ENCODE assay signal across 1 cellular context in the genomic region with DNA sequence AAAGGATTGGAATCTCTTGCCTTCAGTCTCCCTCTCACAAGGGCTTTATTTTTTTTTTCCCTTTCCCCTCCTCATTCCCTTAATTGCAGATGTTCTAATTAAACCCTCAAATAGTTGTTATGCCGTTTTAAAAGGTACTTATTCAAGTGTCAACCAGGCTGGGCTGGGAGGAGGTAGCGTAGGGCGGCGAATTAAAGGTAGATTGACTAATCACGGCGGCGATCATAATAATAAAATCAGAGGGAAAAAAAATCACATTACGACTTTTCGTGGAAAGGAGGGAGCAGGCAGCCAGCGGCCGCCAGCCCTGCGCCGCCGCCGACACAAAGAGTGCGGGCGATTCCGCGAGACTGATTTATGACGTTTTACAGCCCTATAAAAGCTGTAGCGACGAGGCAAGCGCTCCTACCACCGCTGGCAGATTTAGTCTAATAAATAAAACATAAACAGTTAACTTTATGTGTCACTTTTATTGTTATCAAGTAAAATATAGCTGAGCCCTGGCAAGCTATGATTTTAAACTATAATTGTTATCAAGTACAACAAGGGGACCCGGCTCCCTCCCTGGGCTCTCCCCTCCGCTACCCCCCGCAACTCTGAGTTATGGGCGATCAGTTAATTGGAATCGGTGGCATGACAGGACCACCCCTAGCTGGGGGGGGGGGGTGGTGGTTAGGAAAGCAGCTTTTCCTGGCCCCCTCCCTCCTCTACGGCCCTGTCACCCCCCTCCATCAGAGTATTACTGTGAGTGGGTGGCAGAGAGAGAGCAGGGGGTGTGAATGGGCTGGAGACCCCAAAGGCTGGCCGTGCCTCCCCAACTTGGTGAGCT.
TF ChIP-seq lines count a peak whose summit lies in the region.

No MANE protein-coding gene starts in this region.

TF ChIP-seq in K562, 482 proteins besides CTCF, POLR2A, EP300 and RAD21:
- no peak for TF ChIP-seq ZEB2 (IDR thresholded peaks at IDR 0.05)
- TF ChIP-seq, protein P1, sequence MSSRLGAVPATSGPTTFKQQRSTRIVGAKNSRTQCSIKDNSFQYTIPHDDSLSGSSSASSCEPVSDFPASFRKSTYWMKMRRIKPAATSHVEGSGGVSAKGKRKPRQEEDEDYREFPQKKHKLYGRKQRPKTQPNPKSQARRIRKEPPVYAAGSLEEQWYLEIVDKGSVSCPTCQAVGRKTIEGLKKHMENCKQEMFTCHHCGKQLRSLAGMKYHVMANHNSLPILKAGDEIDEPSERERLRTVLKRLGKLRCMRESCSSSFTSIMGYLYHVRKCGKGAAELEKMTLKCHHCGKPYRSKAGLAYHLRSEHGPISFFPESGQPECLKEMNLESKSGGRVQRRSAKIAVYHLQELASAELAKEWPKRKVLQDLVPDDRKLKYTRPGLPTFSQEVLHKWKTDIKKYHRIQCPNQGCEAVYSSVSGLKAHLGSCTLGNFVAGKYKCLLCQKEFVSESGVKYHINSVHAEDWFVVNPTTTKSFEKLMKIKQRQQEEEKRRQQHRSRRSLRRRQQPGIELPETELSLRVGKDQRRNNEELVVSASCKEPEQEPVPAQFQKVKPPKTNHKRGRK (tag; IDR thresholded peaks at IDR 0.05), result no peak
- TF ChIP-seq ESRRB (CRISPR knock-in tag; IDR thresholded peaks at IDR 0.05; ENCODE audit: borderline replicate concordance), result no peak
- no peak for TF ChIP-seq ZNF274 (IDR thresholded peaks at IDR 0.05; ENCODE audit: borderline replicate concordance, low read depth, low read length)
- TF ChIP-seq HDGF (IDR thresholded peaks at IDR 0.05), result no peak
- TF ChIP-seq, protein P2, sequence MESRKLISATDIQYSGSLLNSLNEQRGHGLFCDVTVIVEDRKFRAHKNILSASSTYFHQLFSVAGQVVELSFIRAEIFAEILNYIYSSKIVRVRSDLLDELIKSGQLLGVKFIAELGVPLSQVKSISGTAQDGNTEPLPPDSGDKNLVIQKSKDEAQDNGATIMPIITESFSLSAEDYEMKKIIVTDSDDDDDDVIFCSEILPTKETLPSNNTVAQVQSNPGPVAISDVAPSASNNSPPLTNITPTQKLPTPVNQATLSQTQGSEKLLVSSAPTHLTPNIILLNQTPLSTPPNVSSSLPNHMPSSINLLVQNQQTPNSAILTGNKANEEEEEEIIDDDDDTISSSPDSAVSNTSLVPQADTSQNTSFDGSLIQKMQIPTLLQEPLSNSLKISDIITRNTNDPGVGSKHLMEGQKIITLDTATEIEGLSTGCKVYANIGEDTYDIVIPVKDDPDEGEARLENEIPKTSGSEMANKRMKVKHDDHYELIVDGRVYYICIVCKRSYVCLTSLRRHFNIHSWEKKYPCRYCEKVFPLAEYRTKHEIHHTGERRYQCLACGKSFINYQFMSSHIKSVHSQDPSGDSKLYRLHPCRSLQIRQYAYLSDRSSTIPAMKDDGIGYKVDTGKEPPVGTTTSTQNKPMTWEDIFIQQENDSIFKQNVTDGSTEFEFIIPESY (CRISPR knock-in tag; IDR thresholded peaks at IDR 0.05), result 0 out of 2 replicates have a peak, but pooled peaks have one; percentile 25
- TF ChIP-seq ESRRA (IDR thresholded peaks at IDR 0.05; ENCODE audit: borderline replicate concordance, low read depth), result no peak
- peak in 1 of 2 experiments; percentile 27; a peak in 1 of 4 replicates for TF ChIP-seq NRF1 (conservative IDR thresholded peaks at IDR 0.05 in 1 of 2, IDR thresholded peaks at IDR 0.05 in 1 of 2)
- TF ChIP-seq, protein P3, sequence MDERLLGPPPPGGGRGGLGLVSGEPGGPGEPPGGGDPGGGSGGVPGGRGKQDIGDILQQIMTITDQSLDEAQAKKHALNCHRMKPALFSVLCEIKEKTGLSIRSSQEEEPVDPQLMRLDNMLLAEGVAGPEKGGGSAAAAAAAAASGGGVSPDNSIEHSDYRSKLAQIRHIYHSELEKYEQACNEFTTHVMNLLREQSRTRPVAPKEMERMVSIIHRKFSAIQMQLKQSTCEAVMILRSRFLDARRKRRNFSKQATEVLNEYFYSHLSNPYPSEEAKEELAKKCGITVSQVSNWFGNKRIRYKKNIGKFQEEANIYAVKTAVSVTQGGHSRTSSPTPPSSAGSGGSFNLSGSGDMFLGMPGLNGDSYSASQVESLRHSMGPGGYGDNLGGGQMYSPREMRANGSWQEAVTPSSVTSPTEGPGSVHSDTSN (CRISPR knock-in tag; IDR thresholded peaks at IDR 0.05; ENCODE audit: low read depth), result no peak
- TF ChIP-seq, protein P3 (tag; conservative IDR thresholded peaks at IDR 0.05; ENCODE audit: low read depth), result peak; percentile 48; the same call in 1 of the 2 replicates
- TF ChIP-seq CREM (IDR thresholded peaks at IDR 0.05; ENCODE audit: low read depth), result peak; percentile 26; the same call in 1 of the 2 replicates
- peak; percentile 65 for TF ChIP-seq MEIS2 (IDR thresholded peaks at IDR 0.05; ENCODE audit: partially characterized antibody)
- no peak for TF ChIP-seq RAD51 (IDR thresholded peaks at IDR 0.05; ENCODE audit: borderline replicate concordance, low read depth)
- TF ChIP-seq, protein P4, sequence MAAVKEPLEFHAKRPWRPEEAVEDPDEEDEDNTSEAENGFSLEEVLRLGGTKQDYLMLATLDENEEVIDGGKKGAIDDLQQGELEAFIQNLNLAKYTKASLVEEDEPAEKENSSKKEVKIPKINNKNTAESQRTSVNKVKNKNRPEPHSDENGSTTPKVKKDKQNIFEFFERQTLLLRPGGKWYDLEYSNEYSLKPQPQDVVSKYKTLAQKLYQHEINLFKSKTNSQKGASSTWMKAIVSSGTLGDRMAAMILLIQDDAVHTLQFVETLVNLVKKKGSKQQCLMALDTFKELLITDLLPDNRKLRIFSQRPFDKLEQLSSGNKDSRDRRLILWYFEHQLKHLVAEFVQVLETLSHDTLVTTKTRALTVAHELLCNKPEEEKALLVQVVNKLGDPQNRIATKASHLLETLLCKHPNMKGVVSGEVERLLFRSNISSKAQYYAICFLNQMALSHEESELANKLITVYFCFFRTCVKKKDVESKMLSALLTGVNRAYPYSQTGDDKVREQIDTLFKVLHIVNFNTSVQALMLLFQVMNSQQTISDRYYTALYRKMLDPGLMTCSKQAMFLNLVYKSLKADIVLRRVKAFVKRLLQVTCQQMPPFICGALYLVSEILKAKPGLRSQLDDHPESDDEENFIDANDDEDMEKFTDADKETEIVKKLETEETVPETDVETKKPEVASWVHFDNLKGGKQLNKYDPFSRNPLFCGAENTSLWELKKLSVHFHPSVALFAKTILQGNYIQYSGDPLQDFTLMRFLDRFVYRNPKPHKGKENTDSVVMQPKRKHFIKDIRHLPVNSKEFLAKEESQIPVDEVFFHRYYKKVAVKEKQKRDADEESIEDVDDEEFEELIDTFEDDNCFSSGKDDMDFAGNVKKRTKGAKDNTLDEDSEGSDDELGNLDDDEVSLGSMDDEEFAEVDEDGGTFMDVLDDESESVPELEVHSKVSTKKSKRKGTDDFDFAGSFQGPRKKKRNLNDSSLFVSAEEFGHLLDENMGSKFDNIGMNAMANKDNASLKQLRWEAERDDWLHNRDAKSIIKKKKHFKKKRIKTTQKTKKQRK (IDR thresholded peaks at IDR 0.05; ENCODE audit: borderline replicate concordance, low read depth, low read length), result no peak
- peak in 1 of 2 experiments; percentile 35; a peak in 1 of 4 replicates for TF ChIP-seq KDM1A (IDR thresholded peaks at IDR 0.05)
- no peak for TF ChIP-seq ZNF589 (CRISPR knock-in tag; IDR thresholded peaks at IDR 0.05; ENCODE audit: low read depth)
- TF ChIP-seq, protein P5, sequence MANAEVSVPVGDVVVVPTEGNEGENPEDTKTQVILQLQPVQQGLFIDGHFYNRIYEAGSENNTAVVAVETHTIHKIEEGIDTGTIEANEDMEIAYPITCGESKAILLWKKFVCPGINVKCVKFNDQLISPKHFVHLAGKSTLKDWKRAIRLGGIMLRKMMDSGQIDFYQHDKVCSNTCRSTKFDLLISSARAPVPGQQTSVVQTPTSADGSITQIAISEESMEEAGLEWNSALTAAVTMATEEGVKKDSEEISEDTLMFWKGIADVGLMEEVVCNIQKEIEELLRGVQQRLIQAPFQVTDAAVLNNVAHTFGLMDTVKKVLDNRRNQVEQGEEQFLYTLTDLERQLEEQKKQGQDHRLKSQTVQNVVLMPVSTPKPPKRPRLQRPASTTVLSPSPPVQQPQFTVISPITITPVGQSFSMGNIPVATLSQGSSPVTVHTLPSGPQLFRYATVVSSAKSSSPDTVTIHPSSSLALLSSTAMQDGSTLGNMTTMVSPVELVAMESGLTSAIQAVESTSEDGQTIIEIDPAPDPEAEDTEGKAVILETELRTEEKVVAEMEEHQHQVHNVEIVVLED (CRISPR knock-in tag; IDR thresholded peaks at IDR 0.05), result no peak
- 0 out of 2 replicates have a peak, but pooled peaks have one; percentile 18 for TF ChIP-seq RNF2 (IDR thresholded peaks at IDR 0.05)
